ENCODE assay signal across 7 cellular contexts in genomic region chr12:94207467-94208432, GRCh38. TPM values are rescaled to one million over a fixed set of nuclear protein-coding genes. Genes with fewer than 3 reads are reported as not detected.
DNase-seq lines count a peak whose midpoint lies in the region; ATAC-seq and TF ChIP-seq lines count a peak whose summit lies in the region.

No MANE protein-coding gene starts in this region.

- DNase-seq in GM19240 (ENCODE audit: insufficient read length, low spot score): peak; percentile 55
- DNase-seq in activated CD4-positive, CD25-positive, alpha-beta regulatory T cell treated with anti-CD3 and anti-CD28 coated beads, Interleukin-2, amount 50 U/mL, for 72 hours: peak; percentile 34
- DNase-seq in fibroblast of the aortic adventitia (ENCODE audit: low read depth): peak; percentile 28
- DNase-seq in stimulated activated CD4-positive, alpha-beta T cell treated with anti-CD3 and anti-CD28 coated beads, Interleukin-2, amount 100 ng/mL, for 4 hours (ENCODE audit: low read depth): peak; percentile 7
- DNase-seq in NCI-H748 (lab: John Stamatoyannopoulos, UW; ENCODE audit: unreplicated experiment): no peak
- DNase-seq in LoVo (ENCODE audit: low spot score): no peak

- no peak overlapping the region for H3K4me3 ChIP-seq in fibroblast of the aortic adventitia (ENCODE audit: low read depth, low read length)

- ATAC-seq in HG03097 (IDR thresholded peaks at IDR 0.05; ENCODE audit: low FRiP score, unreplicated experiment): peak; percentile 63

- no peak for TF ChIP-seq CTCF in fibroblast of the aortic adventitia (IDR thresholded peaks at IDR 0.05; ENCODE audit: insufficient read depth, low read length)

RNA-seq across cellular contexts. Expression of gene PLXNC1, which starts 59.4 kb away (rescaled TPM):
- total RNA-seq in fibroblast of the aortic adventitia (ENCODE audit: low replicate concordance): 4.3 and 6.1 TPM in 2 replicates

Comparison
In these comparisons a context has a peak if more than half of its experiments do, and no peak if none do; other contexts are left out.
1. DNase-seq: peak in GM19240 (single experiment), activated CD4-positive, CD25-positive, alpha-beta regulatory T cell treated with anti-CD3 and anti-CD28 coated beads, Interleukin-2, amount 50 U/mL, for 72 hours (single experiment), fibroblast of the aortic adventitia (single experiment) and stimulated activated CD4-positive, alpha-beta T cell treated with anti-CD3 and anti-CD28 coated beads, Interleukin-2, amount 100 ng/mL, for 4 hours (single experiment); none in NCI-H748 (single experiment) and LoVo (single experiment).